8 cellular contexts compared by ENCODE assay signal in the genomic region with DNA sequence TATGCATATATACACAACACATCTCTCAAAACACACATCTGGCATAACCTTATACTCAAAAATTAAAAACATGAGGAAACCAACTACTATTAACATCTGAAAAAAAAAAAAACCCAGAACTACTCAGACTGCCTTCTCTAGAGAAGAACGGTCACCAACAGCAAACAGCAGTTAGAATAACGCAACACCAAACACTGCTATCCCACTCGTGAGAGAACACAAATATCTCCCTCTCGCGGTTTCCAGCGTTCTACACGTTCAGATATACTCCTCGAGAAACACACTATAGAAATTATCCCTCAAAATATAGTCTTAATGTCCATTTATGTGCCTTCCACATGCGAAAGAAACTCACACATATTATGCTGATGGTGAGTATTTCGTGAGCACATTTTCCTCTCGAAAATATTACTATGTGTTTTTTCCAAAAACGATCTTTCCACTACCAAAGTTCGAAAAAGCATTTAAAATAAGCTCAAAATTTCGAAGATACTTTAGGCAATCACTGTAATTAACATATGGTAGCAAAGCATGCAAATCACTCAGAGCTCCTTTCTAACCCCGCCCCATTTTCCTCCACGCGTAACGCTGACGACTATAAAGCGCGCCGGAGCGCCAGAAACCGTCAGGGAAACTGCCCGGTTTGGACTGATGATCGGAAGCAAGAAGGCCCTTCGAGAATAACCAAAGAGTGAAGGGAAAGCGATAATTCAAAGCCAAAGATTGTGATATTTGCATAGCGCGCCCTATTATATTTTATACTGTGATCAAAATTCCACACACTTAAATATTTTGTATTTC.
DNase-seq lines count a peak whose midpoint lies in the region; ATAC-seq and TF ChIP-seq lines count a peak whose summit lies in the region.

No MANE protein-coding gene starts in this region.

- peak in 2 of 3 experiments; percentile 21 to 28 for TF ChIP-seq CTCF in esophagus muscularis mucosa (IDR thresholded peaks at IDR 0.05)

- no peaks in the 10 kb centered on the region for H3K9me3 ChIP-seq in esophagus muscularis mucosa
- no peaks in the 10 kb centered on the region for H3K9me3 ChIP-seq in mucosa of stomach (ENCODE audit: control insufficient read depth, low read length)

- TF ChIP-seq POLR2A in esophagus muscularis mucosa (IDR thresholded peaks at IDR 0.05; ENCODE audit: low read depth): peak; percentile 98

- H3K36me3 ChIP-seq in esophagus muscularis mucosa: no peaks in the 10 kb centered on the region
- H3K36me3 ChIP-seq in mucosa of stomach (ENCODE audit: control insufficient read depth, insufficient read depth, low read length): no peaks in the 10 kb centered on the region

- peak; percentile 86 for ATAC-seq in GM21529 (IDR thresholded peaks at IDR 0.05; ENCODE audit: unreplicated experiment)

- H3K4me1 ChIP-seq in esophagus muscularis mucosa (peaks cover 8 to 13% (median 12%) of the 10 kb centered on the region in 4 donors), mucosa of stomach (ENCODE audit: control insufficient read depth, insufficient read depth, low read length) (peaks cover 10% of the 10 kb centered on the region)

- 1% methylated on average over 30 of the region's 30 CpGs for WGBS in esophagus muscularis mucosa

- peak; percentile 97 for DNase-seq in DMS 273 (lab: John Stamatoyannopoulos, UW; ENCODE audit: unreplicated experiment)
- peak; percentile 86 for DNase-seq in HuH-7.5 (ENCODE audit: low spot score)
- peak; percentile 67 for DNase-seq in OCI-M2 (lab: John Stamatoyannopoulos, UW; ENCODE audit: unreplicated experiment)
- DNase-seq in activated T-cell treated with anti-CD3 and anti-CD28 coated beads, Interleukin-2, amount 50 U/mL, for 1 hour: peak; percentile 95
- DNase-seq in esophagus muscularis mucosa (ENCODE audit: extremely low spot score): peak; percentile 98
- DNase-seq in stimulated activated CD8-positive, alpha-beta memory T cell treated with anti-CD3 and anti-CD28 coated beads, Interleukin-4, amount 100 ng/mL, for 4 hours (ENCODE audit: low read depth in 2 of 2, low spot score in 1 of 2): peak; percentile 86 to 96

- H3K4me3 ChIP-seq in esophagus muscularis mucosa: peak overlapping the region; percentile 45 to 58 (median 52)
- peak overlapping the region; percentile 17 for H3K4me3 ChIP-seq in mucosa of stomach (ENCODE audit: low read length)

- H3K27ac ChIP-seq in esophagus muscularis mucosa (replicated peaks in 1 of 4): peak overlapping the region; percentile 75 to 86 (median 82)

- H3K27me3 ChIP-seq in esophagus muscularis mucosa (no peaks in the 10 kb centered on the region), mucosa of stomach (ENCODE audit: control insufficient read depth, insufficient read depth, low read length) (no peaks in the 10 kb centered on the region)

- TF ChIP-seq EP300 in esophagus muscularis mucosa (IDR thresholded peaks at IDR 0.05): no peak

- peak overlapping the region; percentile 65 for H3K9ac ChIP-seq in mucosa of stomach (ENCODE audit: low read length)

- intact Hi-C loops in esophagus muscularis mucosa (cut with DNase I): loop anchor here (2.0 to 5.0 kb wide), 2 partner anchors 61 to 114 kb away; a partner anchor contains a TSS

Comparison
In these comparisons a context has a peak if more than half of its experiments do, and no peak if none do; other contexts are left out.
1. Peak in every context shown above with its lines: DNase-seq, ATAC-seq, H3K4me3 ChIP-seq and H3K27ac ChIP-seq.